In the genomic region with DNA sequence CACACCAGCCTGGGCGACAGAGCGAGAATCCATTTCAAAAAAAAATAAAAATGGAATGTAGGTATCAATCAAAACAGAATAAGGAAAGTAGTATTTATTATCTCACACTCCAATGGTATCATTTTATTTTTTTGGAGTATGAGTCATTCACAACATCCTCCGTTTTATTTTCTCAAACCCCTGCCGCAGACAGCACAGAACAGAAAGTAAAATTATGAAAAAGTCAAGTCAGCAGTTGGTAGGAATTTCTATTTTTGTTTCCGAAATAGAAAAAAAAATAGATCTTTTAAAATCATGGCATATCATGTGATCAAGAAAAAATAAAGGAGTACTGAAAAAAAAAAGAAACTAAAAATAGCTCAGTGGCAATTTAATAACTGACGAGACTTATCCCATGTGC, we compare ENCODE assay signal across 16 cellular contexts.
DNase-seq lines count a peak whose midpoint lies in the region; ATAC-seq and TF ChIP-seq lines count a peak whose summit lies in the region.
"Had no signal": no experiment of that assay in that cellular context is flagged by ENCODE, and none has a peak within 500 bp of the region (broad histone marks: within the 10 kb centered on the region; RNA-seq: fewer than 3 reads in every experiment).

No MANE protein-coding gene starts in this region.

- no peak overlapping the region for H2BK12ac ChIP-seq in mesenchymal stem cell (ENCODE audit: low read length in 2 of 2)

- no peak overlapping the region for H3K4me2 ChIP-seq in mesenchymal stem cell (ENCODE audit: low read length, poor library complexity, severe bottlenecking)

- WGBS in mesenchymal stem cell = no CpG with 5 or more reads among the region's 6 CpGs

- H2BK15ac ChIP-seq in mesenchymal stem cell (ENCODE audit: low read depth, poor library complexity, severe bottlenecking) = no peak overlapping the region

- H3K14ac ChIP-seq in mesenchymal stem cell (ENCODE audit: low read length in 2 of 2) = no peak overlapping the region

- TF ChIP-seq CTCF in GM20000 (IDR thresholded peaks at IDR 0.05; ENCODE audit: extremely low read depth, missing control alignments) = no peak

- DNase-seq in RPMI8226 (peak; percentile 14), brain pericyte (ENCODE audit: low read depth, low spot score) (peak; percentile 63), mesenchymal stem cell (no peak), epidermal melanocyte (ENCODE audit: insufficient read length, low spot score) (no peak), GM20000 (ENCODE audit: low spot score) (no peak)
- DNase-seq: CD4-positive, CD25-positive, alpha-beta regulatory T cell; HCEC 1CT; NCI-H1436; NCI-H2029 treated with DMSO at 0.1 percent for 48 hours; NCI-H2171 treated with DMSO at 0.1 percent for 48 hours; NCI-H748 treated with DMSO at 0.1 percent for 48 hours; Peyer's patch; SHP77 had no signal

- no peak overlapping the region for H3K27ac ChIP-seq in mesenchymal stem cell (ENCODE audit: low read length, poor library complexity, severe bottlenecking)
- H3K27ac ChIP-seq: Peyer's patch had no signal

- H2AFZ ChIP-seq in mesenchymal stem cell (ENCODE audit: low read depth, low read length) = no peak overlapping the region

- no peaks in the 10 kb centered on the region for H3K79me1 ChIP-seq in mesenchymal stem cell (replicated peaks; ENCODE audit: low read length, poor library complexity, severe bottlenecking)

- no peak overlapping the region for H3K4ac ChIP-seq in mesenchymal stem cell (ENCODE audit: low read depth in 1 of 2, low read length in 2 of 2)

- no peaks in the 10 kb centered on the region for H3K27me3 ChIP-seq in mesenchymal stem cell (ENCODE audit: control insufficient read depth in 1 of 2, insufficient read depth in 1 of 2, low read length in 2 of 2)
- H3K27me3 ChIP-seq: Peyer's patch had no signal

- H3K4me1 ChIP-seq in mesenchymal stem cell (ENCODE audit: control insufficient read depth, insufficient read depth, low read depth, low read length) = peaks cover 3% of the 10 kb centered on the region
- H3K4me1 ChIP-seq: Peyer's patch had no signal

- no peaks in the 10 kb centered on the region for H3K9me3 ChIP-seq in mesenchymal stem cell (ENCODE audit: control insufficient read depth, low read length)
- H3K9me3 ChIP-seq: Peyer's patch had no signal

- no peak overlapping the region for H3K4me3 ChIP-seq in mesenchymal stem cell (ENCODE audit: insufficient read depth in 1 of 2, low read depth in 1 of 2, low read length in 2 of 2)
- H3K4me3 ChIP-seq: Peyer's patch had no signal

- no peak overlapping the region for H4K91ac ChIP-seq in mesenchymal stem cell (ENCODE audit: low read length)

- H3K23ac ChIP-seq in mesenchymal stem cell (ENCODE audit: low read length in 2 of 2) = no peak overlapping the region

- no peaks in the 10 kb centered on the region for H3K36me3 ChIP-seq in mesenchymal stem cell (ENCODE audit: control insufficient read depth in 1 of 2, insufficient read depth in 2 of 2, low read depth in 1 of 2, low read length in 2 of 2)
- H3K36me3 ChIP-seq: Peyer's patch had no signal

- ATAC-seq in HG03520 (IDR thresholded peaks at IDR 0.05; ENCODE audit: unreplicated experiment) (no peak), HG03095 (IDR thresholded peaks at IDR 0.05; ENCODE audit: unreplicated experiment) (no peak)
- ATAC-seq: SK-N-SH treated with all-trans-retinoic acid at 6 μM for 48 hours had no signal

- peak overlapping the region; percentile 47 for H3K9ac ChIP-seq in mesenchymal stem cell (ENCODE audit: low read length)

- no peak overlapping the region for H2BK120ac ChIP-seq in mesenchymal stem cell (ENCODE audit: low read depth, low read length)

- no peak overlapping the region for H2AK5ac ChIP-seq in mesenchymal stem cell (ENCODE audit: low read length, severe bottlenecking)

- no peak overlapping the region for H2BK5ac ChIP-seq in mesenchymal stem cell (ENCODE audit: low read depth, low read length, poor library complexity, severe bottlenecking)

- H4K8ac ChIP-seq in mesenchymal stem cell (ENCODE audit: low read length) = no peak overlapping the region

- H3K18ac ChIP-seq in mesenchymal stem cell (ENCODE audit: low read depth in 1 of 2, low read length in 2 of 2) = no peak overlapping the region

Comparison
In these comparisons a context has a peak if more than half of its experiments do, and no peak if none do; other contexts are left out.
1. DNase-seq: peak in RPMI8226 (single experiment) and brain pericyte (single experiment); none in mesenchymal stem cell (single experiment), epidermal melanocyte (single experiment) and GM20000 (single experiment).